Comparison of ENCODE assay signal across 10 cellular contexts in genomic region chr2:98936917-98937351, GRCh38. TPM values are rescaled to one million over a fixed set of nuclear protein-coding genes. Genes with fewer than 3 reads are reported as not detected.
DNase-seq lines count a peak whose midpoint lies in the region; ATAC-seq, FAIRE-seq and TF ChIP-seq lines count a peak whose summit lies in the region.
"Had no signal": no experiment of that assay in that cellular context is flagged by ENCODE, and none has a peak within 500 bp of the region (broad histone marks: within the 10 kb centered on the region; RNA-seq: fewer than 3 reads in every experiment).

No MANE protein-coding gene starts in this region.

- no peaks in the 10 kb centered on the region for H3K36me3 ChIP-seq in HUES64 (ENCODE audit: insufficient read depth, low read length)

- TF ChIP-seq RAD21 in A549 (conservative IDR thresholded peaks at IDR 0.05 in 1 of 2, IDR thresholded peaks at IDR 0.05 in 1 of 2): no peak

- H3K4me3 ChIP-seq in A549 (peak overlapping the region; percentile 52; the same call in 1 of the 3 replicates), HUES64 (ENCODE audit: low read length) (peak overlapping the region; percentile 56)

- peaks cover 26% of the 10 kb centered on the region for H3K4me1 Mint-ChIP-seq in dendritic cell treated with granulocyte-macrophage colony-stimulating factor and Interleukin-4, amounts not matched to agents 40 ng/mL and 50 ng/mL, for 4 days (ENCODE audit: low read depth)
- H3K4me1 Mint-ChIP-seq in natural killer cell: no peaks in the 10 kb centered on the region

- H3K27me3 ChIP-seq in HUES64 (ENCODE audit: insufficient read depth, low read length): peaks cover 72% of the 10 kb centered on the region

- peaks cover 75% of the 10 kb centered on the region for H3K27me3 Mint-ChIP-seq in dendritic cell treated with granulocyte-macrophage colony-stimulating factor and Interleukin-4, amounts not matched to agents 40 ng/mL and 50 ng/mL, for 4 days
- peaks cover 67 to 74% of the 10 kb centered on the region in 2 donors for H3K27me3 Mint-ChIP-seq in natural killer cell (ENCODE audit: low read depth in 2 of 2)

- WGBS in A549 (ENCODE audit: missing lambda C conversion rate): 94% methylated on average over 36 of the region's 49 CpGs
- 2% methylated on average over 49 of the region's 49 CpGs for WGBS in HUES64

- H3K36me3 Mint-ChIP-seq in dendritic cell treated with granulocyte-macrophage colony-stimulating factor and Interleukin-4, amounts not matched to agents 40 ng/mL and 50 ng/mL, for 4 days (ENCODE audit: low read depth): no peaks in the 10 kb centered on the region
- H3K36me3 Mint-ChIP-seq in natural killer cell: no peaks in the 10 kb centered on the region

- H3K9me3 ChIP-seq in A549 (no peaks in the 10 kb centered on the region), HUES64 (ENCODE audit: insufficient read depth, low read depth, low read length) (no peaks in the 10 kb centered on the region)

- no peak for ATAC-seq in A549
- no peak for ATAC-seq in natural killer cell
- ATAC-seq in GM21390 (IDR thresholded peaks at IDR 0.05; ENCODE audit: unreplicated experiment): no peak

- TF ChIP-seq EP300 in A549 (IDR thresholded peaks at IDR 0.05): no peak

- no peaks in the 10 kb centered on the region for H3K9me3 Mint-ChIP-seq in dendritic cell treated with granulocyte-macrophage colony-stimulating factor and Interleukin-4, amounts not matched to agents 40 ng/mL and 50 ng/mL, for 4 days
- H3K9me3 Mint-ChIP-seq in natural killer cell: no peaks in the 10 kb centered on the region

- no peak overlapping the region for H3K27ac ChIP-seq in A549
- H3K27ac ChIP-seq in HUES64 (ENCODE audit: low read depth, low read length): no peak overlapping the region

- POLR2A ChIA-PET in A549 (lab: Yijun Ruan, JAX): no interaction called here

- CTCF ChIA-PET in A549 (lab: Yijun Ruan, JAX): interaction anchor here (0.5 to 2.4 kb wide), 4 partner anchors 11 to 56 kb away, joined by 3 to 9 read pairs (median 3); no protein-coding TSS in a partner anchor

- peak overlapping the region; percentile 92 for H3K4me2 ChIP-seq in A549

- TF ChIP-seq CTCF in A549 (IDR thresholded peaks at IDR 0.05): no peak
- no peak for TF ChIP-seq CTCF in natural killer cell (IDR thresholded peaks at IDR 0.05)

- DNase-seq in A549 (ENCODE audit: low read depth in 1 of 2, low spot score in 1 of 2) (no peak), natural killer cell (no peak), glomerular visceral epithelial cell (ENCODE audit: extremely low spot score) (no peak), HCEC 1CT (no peak)
- no peak for DNase-seq in activated CD4-positive, CD25-positive, alpha-beta regulatory T cell treated with anti-CD3 and anti-CD28 coated beads, Interleukin-2, amount 50 U/mL, for 72 hours
- DNase-seq: erythroblast had no signal

- intact Hi-C loops in dendritic cell treated with granulocyte-macrophage colony-stimulating factor and Interleukin-4, amounts not matched to agents 40 ng/mL and 50 ng/mL, for 4 days (cut with micrococcal nuclease): no loop called here
- intact Hi-C loops in natural killer cell (cut with micrococcal nuclease): no loop called here

- peak overlapping the region; percentile 61 for H3K4me3 Mint-ChIP-seq in dendritic cell treated with granulocyte-macrophage colony-stimulating factor and Interleukin-4, amounts not matched to agents 40 ng/mL and 50 ng/mL, for 4 days
- peak overlapping the region; percentile 55 for H3K4me3 Mint-ChIP-seq in natural killer cell

- no peak for TF ChIP-seq POLR2A in A549 (IDR thresholded peaks at IDR 0.05; ENCODE audit: low read length)

- H3K27ac Mint-ChIP-seq in dendritic cell treated with granulocyte-macrophage colony-stimulating factor and Interleukin-4, amounts not matched to agents 40 ng/mL and 50 ng/mL, for 4 days: no peak overlapping the region
- H3K27ac Mint-ChIP-seq in natural killer cell: no peak overlapping the region

- H3K4me1 ChIP-seq in A549: no peaks in the 10 kb centered on the region
- no peaks in the 10 kb centered on the region for H3K4me1 ChIP-seq in HUES64 (ENCODE audit: insufficient read depth, low read length)

- FAIRE-seq in A549 (lab: Jason Lieb, UNC): no peak

- no peak overlapping the region for H3K9ac ChIP-seq in HUES64 (ENCODE audit: low read depth, low read length)

TF ChIP-seq in A549, 52 proteins besides CTCF, POLR2A, EP300 and RAD21:
- no peak for TF ChIP-seq FOSL2 (IDR thresholded peaks at IDR 0.05)
- no peak for TF ChIP-seq FOSL2 (CRISPR knock-in tag; IDR thresholded peaks at IDR 0.05)
- no peak for TF ChIP-seq SMC3 (IDR thresholded peaks at IDR 0.05)
- no peak for TF ChIP-seq HDAC2 (IDR thresholded peaks at IDR 0.05)
- no peak for TF ChIP-seq CHD4 (IDR thresholded peaks at IDR 0.05; ENCODE audit: borderline replicate concordance)
- no peak for TF ChIP-seq CHD2 (IDR thresholded peaks at IDR 0.05; ENCODE audit: low read length, partially characterized antibody)
- TF ChIP-seq E2F6 (IDR thresholded peaks at IDR 0.05; ENCODE audit: borderline replicate concordance, low read depth): no peak
- no peak for TF ChIP-seq TFCP2L1 (CRISPR knock-in tag; IDR thresholded peaks at IDR 0.05)
- no peak for TF ChIP-seq FOXS1 (CRISPR knock-in tag; IDR thresholded peaks at IDR 0.05)
- no peak for TF ChIP-seq KDM1A (IDR thresholded peaks at IDR 0.05; ENCODE audit: low read depth)
- no peak for TF ChIP-seq ESRRA (IDR thresholded peaks at IDR 0.05; ENCODE audit: borderline replicate concordance, low read length)
- no peak for TF ChIP-seq PHF8 (IDR thresholded peaks at IDR 0.05; ENCODE audit: borderline replicate concordance, low read depth)
- TF ChIP-seq ELK1 (IDR thresholded peaks at IDR 0.05; ENCODE audit: low read depth, low read length): no peak
- TF ChIP-seq POLR2AphosphoS2 (conservative IDR thresholded peaks at IDR 0.05; ENCODE audit: low read length): no peak
- no peak for TF ChIP-seq HOXB13 (CRISPR knock-in tag; IDR thresholded peaks at IDR 0.05; ENCODE audit: low read depth)
- TF ChIP-seq REST (IDR thresholded peaks at IDR 0.05): no peak

RNA-seq across cellular contexts. Expression of gene CRACDL, which starts 0.9 kb away (rescaled TPM):
- 0.11 and 0.21 TPM in 2 replicates for polyA plus RNA-seq in A549 (2011; rRNA removed)
- 0.24 and 0.25 TPM in 2 replicates for polyA plus RNA-seq in A549 (2012; cell fraction: cytosol; rRNA removed)
- 0.20 and 0.34 TPM in 2 replicates for polyA plus RNA-seq in A549 (2012; cell fraction: nucleus; rRNA removed)
- 0.36 to 0.51 TPM (median 0.45 TPM) in 3 replicates for polyA plus RNA-seq in A549 (2017; fragmentation: RNase III; extraction: RNeasy Plus Mini Kit Qiagen cat#74134 plus additional on column Dnase treatment)
- polyA minus RNA-seq in A549 (2011; rRNA and poly(A)+ RNA removed): 0.66 and 0.78 TPM in 2 replicates
- polyA plus RNA-seq in HUES64 (2013, experiment 1 of 2): 0.10 TPM
- 0.13 TPM for polyA plus RNA-seq in HUES64 (2013, experiment 2 of 2)
- under 1 TPM; 0.09 to 0.40 (median 0.11) TPM for total RNA-seq in natural killer cell
- total RNA-seq: LHCN-M2 had no signal
